In the genomic region with DNA sequence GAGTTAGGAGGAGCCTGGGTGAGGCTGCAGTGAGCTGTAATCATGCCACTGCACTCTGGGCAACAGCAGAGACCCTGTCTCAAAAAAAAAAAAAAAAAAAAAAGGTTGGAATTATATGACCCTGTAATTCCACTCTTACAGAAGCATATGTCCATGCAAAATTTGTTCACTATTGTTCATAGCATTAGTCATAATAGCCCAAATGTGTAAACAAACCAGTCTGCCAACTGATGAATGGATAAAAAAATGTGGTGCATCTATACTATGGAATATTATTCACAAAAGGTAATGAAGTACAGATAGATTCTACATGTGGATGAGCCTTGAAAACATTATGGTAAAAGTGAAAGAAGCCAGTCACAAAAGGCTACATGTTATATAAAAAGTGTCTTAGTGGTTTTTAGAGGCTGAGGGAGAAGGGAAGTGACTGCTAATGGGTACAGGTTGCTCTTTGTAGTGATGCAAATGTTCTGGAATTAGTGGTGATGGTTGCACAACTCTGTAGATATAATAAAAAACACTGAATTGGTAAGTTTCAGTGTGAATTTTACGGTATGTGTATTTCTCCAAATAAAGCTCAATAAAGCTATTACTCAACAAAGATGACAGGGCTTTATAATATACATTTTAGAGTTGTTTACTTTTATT, we compare ENCODE assay signal across 15 cellular contexts. TPM values are rescaled to one million over a fixed set of nuclear protein-coding genes. Genes with fewer than 3 reads are reported as not detected.
A peak's percentile ranks its signal among the peaks of the same experiment; 100 is the strongest.
DNase-seq lines count a peak whose midpoint lies in the region; ATAC-seq and TF ChIP-seq lines count a peak whose summit lies in the region.
"Had no signal": no experiment of that assay in that cellular context is flagged by ENCODE, and none has a peak within 500 bp of the region (broad histone marks: within the 10 kb centered on the region; RNA-seq: fewer than 3 reads in every experiment).

No MANE protein-coding gene starts in this region.

- peaks cover 48% of the 10 kb centered on the region for H3K36me3 Mint-ChIP-seq in activated CD8-positive, alpha-beta T cell treated with anti-CD3 and anti-CD28 coated beads for 36 hours (ENCODE audit: low read depth)

- no peaks in the 10 kb centered on the region for H3K27me3 Mint-ChIP-seq in activated CD8-positive, alpha-beta T cell treated with anti-CD3 and anti-CD28 coated beads for 36 hours
- H3K27me3 Mint-ChIP-seq: effector memory CD8-positive, alpha-beta T cell had no signal

- intact Hi-C loops in activated CD8-positive, alpha-beta T cell treated with anti-CD3 and anti-CD28 coated beads for 36 hours (cut with micrococcal nuclease), result no loop called here

- no peak for ATAC-seq in activated CD8-positive, alpha-beta T cell treated with anti-CD3 and anti-CD28 coated beads for 36 hours
- ATAC-seq in HG02588 (IDR thresholded peaks at IDR 0.05; ENCODE audit: unreplicated experiment), result no peak
- ATAC-seq: effector memory CD8-positive, alpha-beta T cell; stimulated activated naive CD8-positive, alpha-beta T cell treated with anti-CD3 and anti-CD28 coated beads, Interleukin-15, Interleukin-2, amounts not matched to agents 100 U/mL and 50 U/mL, for 24 hours had no signal

- CTCF ChIA-PET in activated CD8-positive, alpha-beta T cell treated with anti-CD3 and anti-CD28 coated beads for 36 hours (lab: Charles Lee), result interaction anchor here (1.2 kb wide), 1 partner anchor 186 kb away, joined by 3 read pairs; no protein-coding TSS in a partner anchor

- DNase-seq in AG08395 (ENCODE audit: low spot score), result peak; percentile 36
- peak; percentile 73 for DNase-seq in ELR (ENCODE audit: low read depth)
- no peak for DNase-seq in activated CD8-positive, alpha-beta T cell treated with anti-CD3 and anti-CD28 coated beads for 36 hours
- DNase-seq in fibroblast of mammary gland (ENCODE audit: low read depth), result peak; percentile 86
- no peak for DNase-seq in GM10266 (ENCODE audit: extremely low spot score)
- no peak for DNase-seq in NCI-H446 (lab: John Stamatoyannopoulos, UW)
- no peak for DNase-seq in stimulated activated CD4-positive, alpha-beta T cell treated with anti-CD3 and anti-CD28 coated beads, Interleukin-12 subunit alpha, Interleukin-12 subunit beta, amount 100 ng/mL, for 4 hours
- DNase-seq: activated CD4-positive, alpha-beta T cell treated with anti-CD3 and anti-CD28 coated beads, Interleukin-2, amount 50 U/mL, for 1 hour; anterior cingulate cortex; effector memory CD8-positive, alpha-beta T cell; MG63; stimulated activated naive CD8-positive, alpha-beta T cell treated with anti-CD3 and anti-CD28 coated beads, Interleukin-15, Interleukin-2, amounts not matched to agents 100 U/mL and 50 U/mL, for 24 hours had no signal

- no peak overlapping the region for H3K4me3 Mint-ChIP-seq in activated CD8-positive, alpha-beta T cell treated with anti-CD3 and anti-CD28 coated beads for 36 hours
- H3K4me3 Mint-ChIP-seq: CD14-positive monocyte; effector memory CD8-positive, alpha-beta T cell had no signal

- H3K9me3 Mint-ChIP-seq in activated CD8-positive, alpha-beta T cell treated with anti-CD3 and anti-CD28 coated beads for 36 hours, result peaks cover 3% of the 10 kb centered on the region
- H3K9me3 Mint-ChIP-seq: effector memory CD8-positive, alpha-beta T cell had no signal

- peaks cover 17% of the 10 kb centered on the region for H3K4me1 Mint-ChIP-seq in activated CD8-positive, alpha-beta T cell treated with anti-CD3 and anti-CD28 coated beads for 36 hours (ENCODE audit: low read depth)
- H3K4me1 Mint-ChIP-seq: CD14-positive monocyte had no signal

- POLR2A ChIA-PET in activated CD8-positive, alpha-beta T cell treated with anti-CD3 and anti-CD28 coated beads for 36 hours (lab: Charles Lee), result interaction anchor here (1.1 to 1.6 kb wide), 2 partner anchors 10 kb away, joined by 3 read pairs; no protein-coding TSS in a partner anchor

- peak overlapping the region; percentile 69 for H3K27ac Mint-ChIP-seq in activated CD8-positive, alpha-beta T cell treated with anti-CD3 and anti-CD28 coated beads for 36 hours

- no peak overlapping the region for H3K4me3 ChIP-seq in fibroblast of mammary gland (ENCODE audit: control insufficient read depth, low read depth, low read length)
- H3K4me3 ChIP-seq: MG63, prostate gland had no signal

- TF ChIP-seq CTCF in activated CD8-positive, alpha-beta T cell treated with anti-CD3 and anti-CD28 coated beads for 36 hours (IDR thresholded peaks at IDR 0.05), result no peak
- TF ChIP-seq CTCF in fibroblast of mammary gland (conservative IDR thresholded peaks at IDR 0.05; ENCODE audit: control insufficient read depth, insufficient read depth, low read depth, low read length) (no peak), GM10266 (IDR thresholded peaks at IDR 0.05; ENCODE audit: control insufficient read depth, insufficient read depth, low read depth, missing control alignments) (no peak)

RNA-seq across cellular contexts. Expression of a gene that starts 9.4 kb away (rescaled TPM):
- 10 to 100 TPM; 27.5 to 32.7 TPM for total RNA-seq in activated CD8-positive, alpha-beta T cell treated with anti-CD3 and anti-CD28 coated beads for 36 hours

RNA-seq across cellular contexts. Expression of a gene that starts 9.5 kb away (rescaled TPM):
- 10 to 100 TPM; 24.8 to 28.3 TPM for total RNA-seq in activated CD8-positive, alpha-beta T cell treated with anti-CD3 and anti-CD28 coated beads for 36 hours

Comparison
In these comparisons a context has a peak if more than half of its experiments do, and no peak if none do; other contexts are left out.
1. DNase-seq: peak in AG08395 (single experiment), ELR (single experiment) and fibroblast of mammary gland (single experiment); none in activated CD8-positive, alpha-beta T cell treated with anti-CD3 and anti-CD28 coated beads for 36 hours (single experiment), GM10266 (single experiment), NCI-H446 (0 of 2) and stimulated activated CD4-positive, alpha-beta T cell treated with anti-CD3 and anti-CD28 coated beads, Interleukin-12 subunit alpha, Interleukin-12 subunit beta, amount 100 ng/mL, for 4 hours (single experiment).